ENCODE assay signal across 24 cellular contexts in the genomic region with DNA sequence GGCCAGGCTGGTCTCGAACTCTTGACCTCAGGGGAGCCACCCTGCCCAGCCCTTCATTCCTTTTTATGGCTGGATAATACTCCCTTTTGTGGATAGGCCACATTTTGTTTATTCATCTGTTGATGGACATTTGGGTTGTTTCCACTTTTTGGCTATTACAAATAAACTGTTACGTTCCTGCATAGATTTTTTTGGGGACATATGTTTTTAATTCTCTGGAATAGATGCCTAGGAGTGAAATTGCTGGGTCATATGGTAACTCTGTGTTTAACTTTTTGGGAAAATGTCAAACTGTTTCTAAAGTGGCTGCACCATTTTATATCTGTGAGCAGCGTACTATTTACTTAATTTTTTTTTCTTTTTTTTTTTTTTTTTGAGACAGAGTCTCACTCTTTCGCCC.
"Had no signal": no experiment of that assay in that cellular context is flagged by ENCODE, and none has a peak within 500 bp of the region (broad histone marks: within the 10 kb centered on the region; RNA-seq: fewer than 3 reads in every experiment).

No MANE protein-coding gene starts in this region.

- H3K9me3 Mint-ChIP-seq: activated CD8-positive, alpha-beta T cell treated with anti-CD3 and anti-CD28 coated beads for 36 hours; activated T-helper 17 cell treated with anti-CD3 and anti-CD28 coated beads, Interleukin-2, amount 50 U/mL, for 72 hours; memory B cell; naive B cell; neural crest cell; T-cell had no signal

- H3K4me3 Mint-ChIP-seq: activated CD8-positive, alpha-beta T cell treated with anti-CD3 and anti-CD28 coated beads for 36 hours; activated T-helper 17 cell treated with anti-CD3 and anti-CD28 coated beads, Interleukin-2, amount 50 U/mL, for 72 hours; memory B cell; T-cell had no signal

- H3K27ac Mint-ChIP-seq: activated CD8-positive, alpha-beta T cell treated with anti-CD3 and anti-CD28 coated beads for 36 hours; activated T-helper 17 cell treated with anti-CD3 and anti-CD28 coated beads, Interleukin-2, amount 50 U/mL, for 72 hours; memory B cell; progenitor cell of endocrine pancreas; T-cell had no signal

- H3K9me3 ChIP-seq: gastroesophageal sphincter, heart right ventricle, right atrium auricular region, transverse colon, uterus had no signal

- ATAC-seq: activated CD8-positive, alpha-beta T cell treated with anti-CD3 and anti-CD28 coated beads for 36 hours; activated T-helper 17 cell treated with anti-CD3 and anti-CD28 coated beads, Interleukin-2, amount 50 U/mL, for 72 hours; gastroesophageal sphincter; heart right ventricle; T-cell had no signal

- H3K27me3 Mint-ChIP-seq: activated CD8-positive, alpha-beta T cell treated with anti-CD3 and anti-CD28 coated beads for 36 hours; activated T-helper 17 cell treated with anti-CD3 and anti-CD28 coated beads, Interleukin-2, amount 50 U/mL, for 72 hours; memory B cell; naive B cell; progenitor cell of endocrine pancreas; T-cell had no signal

- DNase-seq: activated CD4-positive, alpha-beta T cell treated with anti-CD3 and anti-CD28 coated beads for 48 hours; activated CD4-positive, CD25-positive, alpha-beta regulatory T cell; activated CD8-positive, alpha-beta T cell treated with anti-CD3 and anti-CD28 coated beads for 36 hours; activated naive CD4-positive, alpha-beta T cell treated with Interleukin-2 at 50 U/mL for 16 hours; activated T-cell treated with anti-CD3 and anti-CD28 coated beads, Interleukin-2, amount 50 U/mL, for 1 hour; anterior cingulate cortex; brain microvascular endothelial cell; central memory CD4-positive, alpha-beta T cell; heart right ventricle; naive B cell; stimulated activated CD4-positive, alpha-beta T cell treated with anti-CD3 and anti-CD28 coated beads, Interleukin-12 subunit alpha, Interleukin-12 subunit beta, amount 100 ng/mL, for 4 hours; stimulated activated CD4-positive, alpha-beta T cell treated with anti-CD3 and anti-CD28 coated beads, Interleukin-1b, Interleukin-23, amount 100 ng/mL, for 48 hours; stimulated activated naive CD4-positive, alpha-beta T cell treated with Interleukin-2 at 50 U/mL for 16 hours; substantia nigra; T-cell; T-helper 9 cell; transverse colon; uterus had no signal

- H3K27ac ChIP-seq: brain microvascular endothelial cell, heart right ventricle, right atrium auricular region had no signal
